10 cellular contexts compared by ENCODE assay signal in genomic region chr9:77019010-77019809, GRCh38. TPM values are rescaled to one million over a fixed set of nuclear protein-coding genes. Genes with fewer than 3 reads are reported as not detected.
A peak's percentile ranks its signal among the peaks of the same experiment; 100 is the strongest.
DNase-seq lines count a peak whose midpoint lies in the region; ATAC-seq and TF ChIP-seq lines count a peak whose summit lies in the region.
"Had no signal": no experiment of that assay in that cellular context is flagged by ENCODE, and none has a peak within 500 bp of the region (broad histone marks: within the 10 kb centered on the region; RNA-seq: fewer than 3 reads in every experiment).

Gene FOXB2 (plus strand): TSS chr9:77019655. CDS start chr9:77019655, 0 bp downstream.

- no peaks in the 10 kb centered on the region for H3K9me3 Mint-ChIP-seq in stimulated activated naive CD8-positive, alpha-beta T cell treated with anti-CD3 and anti-CD28 coated beads, Interleukin-15, Interleukin-2, amounts not matched to agents 100 ng/mL and 50 ng/mL, for 24 hours
- no peaks in the 10 kb centered on the region for H3K9me3 Mint-ChIP-seq in activated naive CD8-positive, alpha-beta T cell treated with anti-CD3 and anti-CD28 coated beads, Interleukin-2, amount 50 U/mL, for 24 hours
- H3K9me3 Mint-ChIP-seq in mesothelial cell of epicardium: no peaks in the 10 kb centered on the region

- H3K27ac Mint-ChIP-seq in stimulated activated naive CD8-positive, alpha-beta T cell treated with anti-CD3 and anti-CD28 coated beads, Interleukin-15, Interleukin-2, amounts not matched to agents 100 ng/mL and 50 ng/mL, for 24 hours: peak within 1 kb of the TSS; percentile 52
- peak within 1 kb of the TSS; percentile 60 for H3K27ac Mint-ChIP-seq in activated naive CD8-positive, alpha-beta T cell treated with anti-CD3 and anti-CD28 coated beads, Interleukin-2, amount 50 U/mL, for 24 hours
- H3K27ac Mint-ChIP-seq in mesothelial cell of epicardium: no peak within 1 kb of the TSS

- H3K4me1 Mint-ChIP-seq in stimulated activated naive CD8-positive, alpha-beta T cell treated with anti-CD3 and anti-CD28 coated beads, Interleukin-15, Interleukin-2, amounts not matched to agents 100 ng/mL and 50 ng/mL, for 24 hours (ENCODE audit: low read depth): peaks cover 45% of the 10 kb centered on the region
- peaks cover 39% of the 10 kb centered on the region for H3K4me1 Mint-ChIP-seq in activated naive CD8-positive, alpha-beta T cell treated with anti-CD3 and anti-CD28 coated beads, Interleukin-2, amount 50 U/mL, for 24 hours
- peaks cover 33% of the 10 kb centered on the region for H3K4me1 Mint-ChIP-seq in mesothelial cell of epicardium

- H3K27me3 Mint-ChIP-seq in stimulated activated naive CD8-positive, alpha-beta T cell treated with anti-CD3 and anti-CD28 coated beads, Interleukin-15, Interleukin-2, amounts not matched to agents 100 ng/mL and 50 ng/mL, for 24 hours: peaks cover 81% of the 10 kb centered on the region
- H3K27me3 Mint-ChIP-seq in activated naive CD8-positive, alpha-beta T cell treated with anti-CD3 and anti-CD28 coated beads, Interleukin-2, amount 50 U/mL, for 24 hours: peaks cover 85% of the 10 kb centered on the region
- H3K27me3 Mint-ChIP-seq in mesothelial cell of epicardium (ENCODE audit: low read depth): peaks cover 100% of the 10 kb centered on the region

- peak within 1 kb of the TSS; percentile 39 for H3K4me3 Mint-ChIP-seq in stimulated activated naive CD8-positive, alpha-beta T cell treated with anti-CD3 and anti-CD28 coated beads, Interleukin-15, Interleukin-2, amounts not matched to agents 100 ng/mL and 50 ng/mL, for 24 hours
- peak within 1 kb of the TSS; percentile 29 for H3K4me3 Mint-ChIP-seq in activated naive CD8-positive, alpha-beta T cell treated with anti-CD3 and anti-CD28 coated beads, Interleukin-2, amount 50 U/mL, for 24 hours
- peak within 1 kb of the TSS; percentile 43 for H3K4me3 Mint-ChIP-seq in mesothelial cell of epicardium

- no peak for DNase-seq in stimulated activated naive CD8-positive, alpha-beta T cell treated with anti-CD3 and anti-CD28 coated beads, Interleukin-15, Interleukin-2, amounts not matched to agents 100 U/mL and 50 U/mL, for 24 hours
- DNase-seq in activated naive CD8-positive, alpha-beta T cell treated with anti-CD3 and anti-CD28 coated beads, Interleukin-2, amount 50 U/mL, for 24 hours: no peak
- peak in 1 of 2 experiments; percentile 39 for DNase-seq in mesothelial cell of epicardium (ENCODE audit: low spot score in 2 of 2, unreplicated experiment in 2 of 2)
- no peak for DNase-seq in A172 (ENCODE audit: low spot score)
- no peak for DNase-seq in Ammon's horn (ENCODE audit: low spot score)
- DNase-seq: activated effector memory CD4-positive, alpha-beta T cell treated with anti-CD3 and anti-CD28 coated beads, Interleukin-2, amount 50 U/mL, for 16 hours; SIG-M5 had no signal

- ATAC-seq in stimulated activated naive CD8-positive, alpha-beta T cell treated with anti-CD3 and anti-CD28 coated beads, Interleukin-15, Interleukin-2, amounts not matched to agents 100 U/mL and 50 U/mL, for 24 hours: no peak
- ATAC-seq in activated naive CD8-positive, alpha-beta T cell treated with anti-CD3 and anti-CD28 coated beads, Interleukin-2, amount 50 U/mL, for 24 hours: no peak
- ATAC-seq in HG02798 (IDR thresholded peaks at IDR 0.05; ENCODE audit: poor library complexity, unreplicated experiment): no peak
- ATAC-seq in GM21515 (IDR thresholded peaks at IDR 0.05; ENCODE audit: unreplicated experiment): no peak

- TF ChIP-seq CTCF in mesothelial cell of epicardium (IDR thresholded peaks at IDR 0.05; ENCODE audit: unreplicated experiment): no peak

- peaks cover 3% of the 10 kb centered on the region for H3K36me3 Mint-ChIP-seq in stimulated activated naive CD8-positive, alpha-beta T cell treated with anti-CD3 and anti-CD28 coated beads, Interleukin-15, Interleukin-2, amounts not matched to agents 100 ng/mL and 50 ng/mL, for 24 hours (ENCODE audit: low read depth)
- peaks cover 2% of the 10 kb centered on the region for H3K36me3 Mint-ChIP-seq in activated naive CD8-positive, alpha-beta T cell treated with anti-CD3 and anti-CD28 coated beads, Interleukin-2, amount 50 U/mL, for 24 hours (ENCODE audit: low read depth)
- no peaks in the 10 kb centered on the region for H3K36me3 Mint-ChIP-seq in mesothelial cell of epicardium

RNA-seq across cellular contexts. Expression of gene FOXB2, which starts in this region (rescaled TPM):
- not detected in 3 replicates for total RNA-seq in mesothelial cell of epicardium
- not detected in 2 replicates for total RNA-seq in A172 (2014; rRNA removed; shearing (Covaris generic))
